ENCODE assay signal across 26 cellular contexts in the genomic region with DNA sequence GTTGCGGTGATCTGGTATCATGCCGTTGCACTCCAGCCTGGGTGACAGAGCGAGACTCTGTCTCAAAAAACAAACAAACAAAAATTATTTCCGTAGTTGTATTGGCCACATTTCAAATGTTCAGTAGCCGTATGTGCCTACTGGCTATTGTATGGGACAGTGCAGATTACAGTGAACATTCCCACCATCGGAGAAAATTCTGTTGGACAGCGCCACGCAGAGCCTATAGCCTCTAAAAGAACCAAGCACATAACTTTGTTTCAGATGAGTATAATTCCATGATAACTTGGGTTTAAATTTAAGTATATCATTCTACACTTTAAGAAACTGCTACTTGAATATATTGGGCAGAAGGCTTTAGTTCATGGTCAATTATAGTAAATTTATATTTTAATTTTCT. TPM values are rescaled to one million over a fixed set of nuclear protein-coding genes. Genes with fewer than 3 reads are reported as not detected.
"Had no signal": no experiment of that assay in that cellular context is flagged by ENCODE, and none has a peak within 500 bp of the region (broad histone marks: within the 10 kb centered on the region; RNA-seq: fewer than 3 reads in every experiment).

No MANE protein-coding gene starts in this region.

- H3K36me3 ChIP-seq: left lung, lower lobe of right lung, neural progenitor cell, neutrophil, right atrium auricular region, stomach, tibial nerve, uterus had no signal

- H3K4me2 ChIP-seq: neural progenitor cell had no signal

- H3K27me3 ChIP-seq: right atrium auricular region, testis had no signal

- H3K27ac ChIP-seq: left lung, lower lobe of right lung, neural progenitor cell, neutrophil, right atrium auricular region, skin epidermis, stomach, testis, tibial nerve, uterus had no signal

- H3K9me3 ChIP-seq: left lung, lower lobe of right lung, neutrophil, right atrium auricular region, stomach, testis, tibial nerve, uterus had no signal

- DNase-seq: hippocampal formation; kidney glomerular epithelial cell; left cardiac atrium; left lung; lower lobe of right lung; mammary epithelial cell; mesenchymal stem cell; naive thymus-derived CD8-positive, alpha-beta T cell; occipital lobe; stimulated activated CD4-positive, alpha-beta T cell treated with anti-CD3 and anti-CD28 coated beads, Interleukin-12 subunit alpha, Interleukin-12 subunit beta, amount 100 ng/mL, for 4 hours; stimulated activated CD4-positive, alpha-beta T cell treated with anti-CD3 and anti-CD28 coated beads, Interleukin-15, amount 100 ng/mL, for 24 hours; stimulated activated CD4-positive, alpha-beta T cell treated with anti-CD3 and anti-CD28 coated beads, Interleukin-2, amount 100 ng/mL, for 24 hours; stimulated activated CD4-positive, alpha-beta T cell treated with anti-CD3 and anti-CD28 coated beads, Interleukin-4, amount 100 ng/mL, for 1 hour; stimulated activated naive B cell treated with anti-CD40 and anti-IgM and Interleukin-4, amounts not matched to agents 10 μg/mL and 1 μg/mL and 100 μg/mL, for 72 hours; stimulated activated naive CD8-positive, alpha-beta T cell treated with anti-CD3 and anti-CD28 coated beads, Interleukin-15, Interleukin-2, amounts not matched to agents 100 U/mL and 50 U/mL, for 24 hours; stomach; testis; uterus had no signal

- H3K4me1 ChIP-seq: uterus had no signal

- H3K4me3 ChIP-seq: left lung, lower lobe of right lung, neural progenitor cell, right atrium auricular region, skin epidermis, stomach, testis, tibial nerve, uterus had no signal

- ATAC-seq: left cardiac atrium; left lung; lower lobe of right lung; naive thymus-derived CD8-positive, alpha-beta T cell; sciatic nerve; stimulated activated naive B cell treated with anti-CD40 and anti-IgM and Interleukin-4, amounts not matched to agents 10 μg/mL and 1 μg/mL and 100 μg/mL, for 72 hours; stimulated activated naive CD8-positive, alpha-beta T cell treated with anti-CD3 and anti-CD28 coated beads, Interleukin-15, Interleukin-2, amounts not matched to agents 100 U/mL and 50 U/mL, for 24 hours had no signal

- FAIRE-seq: keratinocyte had no signal

RNA-seq across cellular contexts. Expression of gene TMEM178B, which starts 5.4 kb away (rescaled TPM):
- total RNA-seq: naive thymus-derived CD8-positive, alpha-beta T cell; pulmonary artery endothelial cell had no signal
- polyA plus RNA-seq: keratinocyte had no signal
